Comparison of ENCODE assay signal across 12 cellular contexts in the genomic region with DNA sequence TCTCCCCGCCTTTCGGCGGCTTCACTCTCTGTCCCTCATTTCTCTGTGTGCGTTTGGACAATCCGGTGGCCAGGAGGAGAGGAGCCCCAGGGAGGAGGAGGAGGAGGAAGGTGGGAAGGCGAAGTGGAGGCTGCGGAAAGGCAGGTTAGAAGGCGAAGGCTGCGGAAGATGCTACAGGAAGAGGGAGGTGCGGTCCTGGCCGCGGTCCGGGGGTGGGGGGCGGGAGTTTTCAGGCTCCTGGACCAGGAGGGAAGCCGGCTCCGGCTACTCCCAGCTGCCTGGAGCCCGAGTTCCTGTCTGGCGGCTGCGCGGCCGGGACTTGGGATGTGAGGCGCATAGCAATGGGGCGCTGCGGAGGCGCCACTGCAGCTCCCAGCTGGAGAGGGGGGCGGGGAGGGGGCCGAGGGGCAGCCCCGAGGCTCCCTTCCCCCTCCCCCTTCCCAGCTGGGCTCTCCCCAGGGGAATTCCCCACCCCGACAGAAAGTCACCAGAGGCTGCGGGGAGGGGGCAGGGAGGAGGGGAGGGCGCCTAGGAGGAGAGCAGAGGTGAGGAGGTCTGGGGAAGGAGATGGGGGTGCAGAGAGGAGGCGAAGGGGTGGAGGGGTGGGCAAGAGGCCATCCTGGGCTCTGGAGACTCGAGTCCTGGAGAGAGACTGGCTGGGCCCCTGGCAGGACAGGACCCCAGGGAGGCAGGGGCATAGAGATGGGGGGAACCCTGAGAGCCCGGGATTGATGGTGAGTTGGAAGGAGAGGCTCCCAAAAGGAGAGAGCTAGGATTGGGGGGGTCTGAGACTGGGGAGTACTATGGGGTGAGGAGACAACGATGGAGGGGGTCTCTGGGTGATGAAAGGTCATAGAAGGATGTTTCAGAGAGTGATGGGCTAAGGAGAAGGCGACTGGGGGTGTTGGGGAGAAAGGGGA. TPM values are rescaled to one million over a fixed set of nuclear protein-coding genes. Genes with fewer than 3 reads are reported as not detected.
A peak's percentile ranks its signal among the peaks of the same experiment; 100 is the strongest.
DNase-seq lines count a peak whose midpoint lies in the region; ATAC-seq, FAIRE-seq and TF ChIP-seq lines count a peak whose summit lies in the region.
"Had no signal": no experiment of that assay in that cellular context is flagged by ENCODE, and none has a peak within 500 bp of the region (broad histone marks: within the 10 kb centered on the region; RNA-seq: fewer than 3 reads in every experiment).

No MANE protein-coding gene starts in this region.

- H3K4me2 ChIP-seq in PC-3 (ENCODE audit: low read length): no peak overlapping the region

- H3K27ac ChIP-seq in SK-N-MC (no peak overlapping the region), PC-3 (ENCODE audit: low read length) (no peak overlapping the region)
- H3K27ac ChIP-seq: epithelial cell of prostate had no signal

- no peak overlapping the region for H3K9ac ChIP-seq in SK-N-MC (ENCODE audit: insufficient read length)
- H3K9ac ChIP-seq in PC-3 (ENCODE audit: low read length): no peak overlapping the region

- no peak overlapping the region for H2AFZ ChIP-seq in PC-3 (ENCODE audit: low read length)

- ATAC-seq in PC-3: no peak
- ATAC-seq: left ventricle myocardium superior, sciatic nerve had no signal

- TF ChIP-seq CTCF in GM10248 (IDR thresholded peaks at IDR 0.05; ENCODE audit: control extremely low read depth, extremely low read depth, low read depth, missing control alignments) (no peak), PC-3 (conservative IDR thresholded peaks at IDR 0.05; ENCODE audit: low read depth, low read length) (no peak)

- in situ Hi-C loops in HAP-1 (cut with MboI; ENCODE audit: low sequenced_read_pairs): no loop called here

- DNase-seq in GM10248 (ENCODE audit: extremely low spot score): peak; percentile 68
- DNase-seq in SK-N-MC (ENCODE audit: low read depth, low spot score): no peak
- peak; percentile 70 to 75 for DNase-seq in frontal cortex (ENCODE audit: low spot score in 2 of 2)
- DNase-seq in stimulated activated CD4-positive, alpha-beta T cell treated with anti-CD3 and anti-CD28 coated beads, Interleukin-15, amount 100 ng/mL, for 24 hours: peak; percentile 70
- no peak for DNase-seq in HAP-1 (ENCODE audit: low spot score in 2 of 2)
- DNase-seq in PC-3: no peak
- no peak for DNase-seq in dermis blood vessel endothelial cell
- DNase-seq: Kasumi-1, left ventricle myocardium superior had no signal

- H4K20me1 ChIP-seq in PC-3 (ENCODE audit: low read length): no peaks in the 10 kb centered on the region

- no peaks in the 10 kb centered on the region for H3K79me2 ChIP-seq in PC-3 (ENCODE audit: low read length)

- POLR2A ChIA-PET in GM10248 (lab: Yijun Ruan, JAX) (no interaction called here), PC-3 (lab: Charles Lee; ENCODE audit: unreplicated experiment) (no interaction called here)

- no TSS peak for BruUV-seq in PC-3 (replicated peaks; lab: Mats Ljungman, UMichigan)

- H3F3A ChIP-seq in PC-3 (ENCODE audit: low read length, unreplicated experiment): no peaks in the 10 kb centered on the region

- H3K4me1 ChIP-seq in HAP-1 (no peaks in the 10 kb centered on the region), PC-3 (ENCODE audit: insufficient read depth, low read length) (no peaks in the 10 kb centered on the region)

- H3K36me3 ChIP-seq in SK-N-MC (ENCODE audit: insufficient read depth, low read length) (no peaks in the 10 kb centered on the region), HAP-1 (replicated peaks) (no peaks in the 10 kb centered on the region), PC-3 (ENCODE audit: low read depth, low read length) (no peaks in the 10 kb centered on the region)

- H3K4me3 ChIP-seq in SK-N-MC (peak overlapping the region; percentile 77), HAP-1 (no peak overlapping the region), PC-3 (ENCODE audit: low read length) (no peak overlapping the region)

- CTCF ChIA-PET in GM10248 (lab: Yijun Ruan, JAX) (interaction anchor here (1.1 to 1.7 kb wide), 2 partner anchors 8 to 10 kb away, joined by 3 to 6 read pairs; no protein-coding TSS in a partner anchor), PC-3 (lab: Charles Lee) (no interaction called here)

- H3K9me3 ChIP-seq in SK-N-MC (ENCODE audit: low read depth, low read length) (no peaks in the 10 kb centered on the region), HAP-1 (no peaks in the 10 kb centered on the region), PC-3 (ENCODE audit: low read length) (no peaks in the 10 kb centered on the region)

- peaks cover 54% of the 10 kb centered on the region for H3K27me3 ChIP-seq in HAP-1 (ENCODE audit: low read depth)
- H3K27me3 ChIP-seq in PC-3 (ENCODE audit: low read length): peaks cover 71% of the 10 kb centered on the region

- H3K9me2 ChIP-seq in PC-3 (replicated peaks; ENCODE audit: low read length): no peaks in the 10 kb centered on the region

- intact Hi-C loops in PC-3 (cut with micrococcal nuclease): no loop called here

- no peak for FAIRE-seq in frontal cortex (lab: Jason Lieb, UNC)

RNA-seq across cellular contexts. Expression of a gene that starts 2.0 kb away (rescaled TPM):
- total RNA-seq in frontal cortex (78.3 TPM), PC-3 (2014; rRNA removed) (0.26 and 0.52 TPM in 2 replicates), dermis blood vessel endothelial cell (under 0.01 and 0.05 TPM in 2 replicates)

RNA-seq across cellular contexts. Expression of a gene that starts 52.5 kb away (rescaled TPM):
- total RNA-seq in frontal cortex (0.82 TPM), PC-3 (2014; rRNA removed) (not detected in 2 replicates), dermis blood vessel endothelial cell (not detected in 2 replicates)
- total RNA-seq: left ventricle myocardium superior, NCI-H460, sciatic nerve had no signal

RNA-seq across cellular contexts. Expression of a gene that starts 55.3 kb away (rescaled TPM):
- total RNA-seq in frontal cortex: 6.9 TPM
- total RNA-seq in PC-3 (2014; rRNA removed): 60.8 and 71.5 TPM in 2 replicates
- 18.0 and 18.2 TPM in 2 replicates for total RNA-seq in dermis blood vessel endothelial cell

Comparison
In these comparisons a context has a peak if more than half of its experiments do, and no peak if none do; other contexts are left out.
1. DNase-seq: peak in GM10248 (single experiment), frontal cortex (2 of 2) and stimulated activated CD4-positive, alpha-beta T cell treated with anti-CD3 and anti-CD28 coated beads, Interleukin-15, amount 100 ng/mL, for 24 hours (single experiment); none in SK-N-MC (single experiment), HAP-1 (0 of 2), PC-3 (single experiment) and dermis blood vessel endothelial cell (single experiment).
2. RNA of a gene that starts 2.0 kb away (total RNA-seq): 78.3 TPM in frontal cortex (single experiment); 0.26 to 0.52 TPM in PC-3 and under 0.01 to 0.05 TPM in dermis blood vessel endothelial cell; every median in the first group is over 10 times any median in the second.